Comparison of ENCODE assay signal across 8 cellular contexts in genomic region chr10:131980757-131981428, GRCh38. TPM values are rescaled to one million over a fixed set of nuclear protein-coding genes. Genes with fewer than 3 reads are reported as not detected.
DNase-seq lines count a peak whose midpoint lies in the region; ATAC-seq and TF ChIP-seq lines count a peak whose summit lies in the region.

No MANE protein-coding gene starts in this region.

- H3K9ac ChIP-seq in OCI-LY3 (ENCODE audit: low read length): peak overlapping the region; percentile 52; the same call in 1 of the 2 replicates

- peak overlapping the region; percentile 92 for H3K4me3 Mint-ChIP-seq in endothelial cell (ENCODE audit: unreplicated experiment)
- H3K4me3 Mint-ChIP-seq in naive thymus-derived CD8-positive, alpha-beta T cell: peak overlapping the region; percentile 78 to 91 (median 87)

- no peaks in the 10 kb centered on the region for H3K27me3 ChIP-seq in OCI-LY3 (ENCODE audit: low read depth, low read length)

- POLR2A ChIA-PET in naive thymus-derived CD8-positive, alpha-beta T cell (lab: Charles Lee): interaction anchor here (0.7 to 2.9 kb wide), 7 partner anchors 8 to 80 kb away, joined by 3 to 29 read pairs (median 6); partner anchors contain the start of gene PPP2R2D
- POLR2A ChIA-PET in GM10248 (lab: Yijun Ruan, JAX): no interaction called here

- no peak overlapping the region for H3K27ac ChIP-seq in OCI-LY3 (ENCODE audit: low read length)

- no peak overlapping the region for H2AFZ ChIP-seq in OCI-LY3 (ENCODE audit: low read depth, low read length)

- H3K36me3 Mint-ChIP-seq in endothelial cell (ENCODE audit: low read depth, unreplicated experiment): peaks cover 2% of the 10 kb centered on the region
- H3K36me3 Mint-ChIP-seq in naive thymus-derived CD8-positive, alpha-beta T cell: peaks cover 0 to 2% (median 0%) of the 10 kb centered on the region in 3 donors

- H3K27me3 Mint-ChIP-seq in endothelial cell (ENCODE audit: unreplicated experiment): peaks cover 9% of the 10 kb centered on the region
- H3K27me3 Mint-ChIP-seq in naive thymus-derived CD8-positive, alpha-beta T cell: peaks cover 0 to 2% (median 0%) of the 10 kb centered on the region in 5 donors

- peak overlapping the region; percentile 80 for H3K4me3 ChIP-seq in OCI-LY3 (ENCODE audit: low read length)

- no peaks in the 10 kb centered on the region for H3K36me3 ChIP-seq in OCI-LY3 (replicated peaks; ENCODE audit: low read depth, low read length)

- peaks cover 4% of the 10 kb centered on the region; the same call in 1 of the 2 replicates for H4K20me1 ChIP-seq in OCI-LY3 (ENCODE audit: insufficient read depth, low read length)

- TF ChIP-seq CTCF in OCI-LY3 (IDR thresholded peaks at IDR 0.05; ENCODE audit: low read depth, low read length) (no peak), endothelial cell (IDR thresholded peaks at IDR 0.05; ENCODE audit: unreplicated experiment) (no peak), GM10248 (IDR thresholded peaks at IDR 0.05; ENCODE audit: control extremely low read depth, extremely low read depth, low read depth, missing control alignments) (no peak)

- DNase-seq in ELF-1 (ENCODE audit: low read depth, low spot score) (peak; percentile 73), endothelial cell (ENCODE audit: low spot score) (no peak), GM10248 (ENCODE audit: extremely low spot score) (no peak)
- peak in 1 of 10 donors; percentile 10 for DNase-seq in naive thymus-derived CD8-positive, alpha-beta T cell
- DNase-seq in stimulated activated naive CD4-positive, alpha-beta T cell (lab: John Stamatoyannopoulos, UW): no peak

- no peak for ATAC-seq in naive thymus-derived CD8-positive, alpha-beta T cell
- ATAC-seq in GM21515 (IDR thresholded peaks at IDR 0.05; ENCODE audit: unreplicated experiment): no peak
- no peak for ATAC-seq in HG03432 (IDR thresholded peaks at IDR 0.05; ENCODE audit: unreplicated experiment)

- peaks cover 46% of the 10 kb centered on the region for H3K79me2 ChIP-seq in OCI-LY3 (ENCODE audit: low read length)

- H3K4me1 ChIP-seq in OCI-LY3 (ENCODE audit: low read length): no peaks in the 10 kb centered on the region

- H3K4me2 ChIP-seq in OCI-LY3 (ENCODE audit: low read length): peak overlapping the region; percentile 57

- H3K4me1 Mint-ChIP-seq in endothelial cell (ENCODE audit: unreplicated experiment): peaks cover 15% of the 10 kb centered on the region
- H3K4me1 Mint-ChIP-seq in naive thymus-derived CD8-positive, alpha-beta T cell: peaks cover 31 to 56% (median 52%) of the 10 kb centered on the region in 4 donors

- H3K27ac Mint-ChIP-seq in endothelial cell (ENCODE audit: unreplicated experiment): no peak overlapping the region
- peak overlapping the region; percentile 51 to 94 (median 81) for H3K27ac Mint-ChIP-seq in naive thymus-derived CD8-positive, alpha-beta T cell

- no peaks in the 10 kb centered on the region for H3K9me3 Mint-ChIP-seq in endothelial cell (ENCODE audit: unreplicated experiment)
- H3K9me3 Mint-ChIP-seq in naive thymus-derived CD8-positive, alpha-beta T cell: no peaks in the 10 kb centered on the region

- CTCF ChIA-PET in GM10248 (lab: Yijun Ruan, JAX): interaction anchor here (0.7 to 2.8 kb wide), 4 partner anchors 36 to 95 kb away, joined by 3 to 11 read pairs (median 5); no protein-coding TSS in a partner anchor

- no peaks in the 10 kb centered on the region for H3K9me3 ChIP-seq in OCI-LY3 (ENCODE audit: insufficient read depth, low read length)

RNA-seq across cellular contexts. Expression of gene BNIP3, which starts 0.8 kb away (rescaled TPM):
- 29.9 TPM for total RNA-seq in endothelial cell (ENCODE audit: unreplicated experiment)
- total RNA-seq in naive thymus-derived CD8-positive, alpha-beta T cell: 10 to 100 TPM; 36.4 to 42.1 TPM
- 10 to 100 TPM; 30.8 to 38.9 (median 37.5) TPM for polyA plus RNA-seq in naive thymus-derived CD8-positive, alpha-beta T cell
